Comparison of ENCODE assay signal across 10 cellular contexts in genomic region chr20:19977373-19977770, GRCh38. TPM values are rescaled to one million over a fixed set of nuclear protein-coding genes. Genes with fewer than 3 reads are reported as not detected.
DNase-seq lines count a peak whose midpoint lies in the region; ATAC-seq, FAIRE-seq and TF ChIP-seq lines count a peak whose summit lies in the region.
"Had no signal": no experiment of that assay in that cellular context is flagged by ENCODE, and none has a peak within 500 bp of the region (broad histone marks: within the 10 kb centered on the region; RNA-seq: fewer than 3 reads in every experiment).

No MANE protein-coding gene starts in this region.

- intact Hi-C loops in lower lobe of right lung (cut with DNase I) (loop anchor here (10.0 kb wide), 1 partner anchor 193 kb away; no protein-coding TSS in a partner anchor), head of caudate nucleus (cut with DNase I) (no loop called here)

- H3K27ac ChIP-seq in lower lobe of right lung (peak overlapping the region; percentile 89), thoracic aorta (peak overlapping the region; percentile 90 to 94)

- FAIRE-seq in bronchial epithelial cell (lab: Jason Lieb, UNC), result no peak
- FAIRE-seq: GM12878 had no signal

- H3K9me3 ChIP-seq in lower lobe of right lung (no peaks in the 10 kb centered on the region), thoracic aorta (no peaks in the 10 kb centered on the region)

- H3K36me3 ChIP-seq in bronchial epithelial cell (ENCODE audit: control insufficient read depth, insufficient read depth, low read length) (peaks cover 16% of the 10 kb centered on the region), lower lobe of right lung (peaks cover 23% of the 10 kb centered on the region), thoracic aorta (no peaks in the 10 kb centered on the region)

- TF ChIP-seq RAD21 in Ishikawa (IDR thresholded peaks at IDR 0.05; ENCODE audit: low read depth), result no peak

- no peaks in the 10 kb centered on the region for H3K27me3 ChIP-seq in bronchial epithelial cell (ENCODE audit: control insufficient read depth, insufficient read depth, low read length)
- H3K27me3 ChIP-seq in lower lobe of right lung (ENCODE audit: low read depth), result no peaks in the 10 kb centered on the region
- no peaks in the 10 kb centered on the region for H3K27me3 ChIP-seq in thoracic aorta (replicated peaks; ENCODE audit: insufficient read depth)

- TF ChIP-seq CTCF in bronchial epithelial cell (IDR thresholded peaks at IDR 0.05; ENCODE audit: insufficient read depth, low read length, severe bottlenecking) (no peak), lower lobe of right lung (IDR thresholded peaks at IDR 0.05) (no peak), thoracic aorta (IDR thresholded peaks at IDR 0.05) (no peak)

- DNase-seq in bronchial epithelial cell (ENCODE audit: low read depth), result no peak
- no peak for DNase-seq in lower lobe of right lung
- DNase-seq in thoracic aorta (ENCODE audit: low spot score), result no peak
- no peak for DNase-seq in head of caudate nucleus
- DNase-seq in NCI-H187 treated with DMSO at 0.1 percent for 48 hours (lab: John Stamatoyannopoulos, UW), result no peak
- DNase-seq: activated T-cell treated with anti-CD3 and anti-CD28 coated beads, Interleukin-2, amount 50 U/mL, for 48 hours had no signal

- ATAC-seq in lower lobe of right lung, result peak in 1 of 2 donors; percentile 11
- ATAC-seq in thoracic aorta (ENCODE audit: insufficient number of reproducible peaks, low FRiP score, low read depth), result no peak
- no peak for ATAC-seq in GM21390 (IDR thresholded peaks at IDR 0.05; ENCODE audit: unreplicated experiment)
- no peak for ATAC-seq in GM18502 (IDR thresholded peaks at IDR 0.05; ENCODE audit: poor library complexity, unreplicated experiment)

- no peak for TF ChIP-seq EP300 in Ishikawa (IDR thresholded peaks at IDR 0.05; ENCODE audit: borderline replicate concordance)

- H3K4me3 ChIP-seq in bronchial epithelial cell (ENCODE audit: low read depth, low read length) (peak overlapping the region; percentile 81), lower lobe of right lung (peak overlapping the region; percentile 66), thoracic aorta (peak overlapping the region; percentile 78)
- H3K4me3 ChIP-seq: GM12878 had no signal

- H3K4me1 ChIP-seq in lower lobe of right lung (peaks cover 95% of the 10 kb centered on the region), thoracic aorta (ENCODE audit: control insufficient read depth in 1 of 2, low read depth in 2 of 2) (peaks cover 40 to 78% of the 10 kb centered on the region in 2 donors)

TF ChIP-seq in Ishikawa, 13 proteins besides CTCF, POLR2A, EP300 and RAD21:
- TF ChIP-seq REST (IDR thresholded peaks at IDR 0.05; ENCODE audit: low read depth), result no peak
- 0 out of 2 replicates have a peak, but pooled peaks have one; percentile 20 for TF ChIP-seq MAX (IDR thresholded peaks at IDR 0.05)
- TF ChIP-seq CEBPB (IDR thresholded peaks at IDR 0.05), result no peak

RNA-seq across cellular contexts. Expression of gene NAA20, which starts 39.8 kb away (rescaled TPM):
- total RNA-seq in bronchial epithelial cell, result 111 and 114 TPM in 2 replicates
- 69.8 TPM for total RNA-seq in lower lobe of right lung
- 10 to 100 TPM; 14.6 to 16.9 TPM for total RNA-seq in thoracic aorta
